ENCODE assay signal across 8 cellular contexts in genomic region chr2:105329197-105329554, GRCh38. TPM values are rescaled to one million over a fixed set of nuclear protein-coding genes. Genes with fewer than 3 reads are reported as not detected.
DNase-seq lines count a peak whose midpoint lies in the region; ATAC-seq, FAIRE-seq and TF ChIP-seq lines count a peak whose summit lies in the region.

No MANE protein-coding gene starts in this region.

- H3K4me1 ChIP-seq in gastrocnemius medialis: peaks cover 22 to 27% of the 10 kb centered on the region in 2 donors

- H3K4me3 ChIP-seq in gastrocnemius medialis: peak overlapping the region; percentile 63 to 68 (median 67)

- peak overlapping the region; percentile 78 to 84 (median 82) for H3K27ac ChIP-seq in gastrocnemius medialis

- intact Hi-C loops in left cardiac atrium (cut with DNase I): no loop called here
- intact Hi-C loops in gastrocnemius medialis (cut with DNase I; ENCODE audit: low total_unique reads): no loop called here

- in situ Hi-C loops in GM13976 (cut with MboI; ENCODE audit: low sequenced_read_pairs, unreplicated experiment): no loop called here
- in situ Hi-C loops in gastrocnemius medialis (cut with MboI; ENCODE audit: low sequenced_read_pairs in 4 of 4): no loop called here

- H3K36me3 ChIP-seq in gastrocnemius medialis: no peaks in the 10 kb centered on the region

- no peaks in the 10 kb centered on the region for H3K27me3 ChIP-seq in gastrocnemius medialis

- FAIRE-seq in RCC 7860 (lab: Jason Lieb, UNC): no peak

- TF ChIP-seq POLR2A in gastrocnemius medialis (IDR thresholded peaks at IDR 0.05): no peak

- DNase-seq in GM13976 (ENCODE audit: low spot score) (peak; percentile 38), left cardiac atrium (no peak), gastrocnemius medialis (peak in 1 of 2 donors; percentile 20), NCI-H1694 (lab: John Stamatoyannopoulos, UW) (no peak), RCC 7860 (ENCODE audit: low spot score) (no peak), HCEC 1CT (no peak)
- DNase-seq in activated T-cell treated with anti-CD3 and anti-CD28 coated beads, Interleukin-2, amount 50 U/mL, for 48 hours: peak; percentile 44 to 48

- ATAC-seq in HG03159 (IDR thresholded peaks at IDR 0.05; ENCODE audit: unreplicated experiment) (peak; percentile 17), left cardiac atrium (peak; percentile 4 to 28), gastrocnemius medialis (peak; percentile 17 to 24)

- no peaks in the 10 kb centered on the region for H3K9me3 ChIP-seq in gastrocnemius medialis

- no peak for TF ChIP-seq CTCF in GM13976 (IDR thresholded peaks at IDR 0.05; ENCODE audit: borderline replicate concordance, control extremely low read depth, extremely low read depth, insufficient read depth, missing control alignments)
- TF ChIP-seq CTCF in gastrocnemius medialis (IDR thresholded peaks at IDR 0.05 in 4 of 5, conservative IDR thresholded peaks at IDR 0.05 in 1 of 5): no peak

RNA-seq across cellular contexts. Expression of gene TGFBRAP1, which starts 0.4 kb away (rescaled TPM):
- total RNA-seq in left cardiac atrium (10 to 100 TPM; 11.2 to 12.7 TPM), gastrocnemius medialis (10 to 100 TPM; 19.7 to 28.9 (median 20.3) TPM)

RNA-seq across cellular contexts. Expression of gene C2orf49, which starts 8.2 kb away (rescaled TPM):
- total RNA-seq in left cardiac atrium: 10 to 100 TPM; 15.6 to 16.2 TPM
- total RNA-seq in gastrocnemius medialis: 10 to 100 TPM; 12.8 to 26.7 (median 18.6) TPM

Comparison
In these comparisons a context has a peak if more than half of its experiments do, and no peak if none do; other contexts are left out.
1. DNase-seq: peak in GM13976 (single experiment) and activated T-cell treated with anti-CD3 and anti-CD28 coated beads, Interleukin-2, amount 50 U/mL, for 48 hours (2 of 2); none in left cardiac atrium (single experiment), NCI-H1694 (single experiment), RCC 7860 (single experiment) and HCEC 1CT (single experiment).
2. Peak in every context shown above with its lines, with median percentiles within 50 percentile points of each other: ATAC-seq.